In genomic region chr16:50309527-50310307, GRCh38 we compare ENCODE assay signal across 1 cellular context.
TF ChIP-seq lines count a peak whose summit lies in the region.

No MANE protein-coding gene starts in this region.

TF ChIP-seq in HepG2, 621 proteins besides CTCF, POLR2A, EP300 and RAD21 (continued from another document and continues in another):
- TF ChIP-seq ZBTB40 (IDR thresholded peaks at IDR 0.05) (no peak), ZBTB40 (CRISPR knock-in tag; IDR thresholded peaks at IDR 0.05) (0 out of 2 replicates have a peak, but pooled peaks have one; percentile 49), ZNF550 (CRISPR knock-in tag; IDR thresholded peaks at IDR 0.05; ENCODE audit: borderline replicate concordance) (no peak), ZNF331 (CRISPR knock-in tag; IDR thresholded peaks at IDR 0.05) (peak; percentile 22; the same call in 1 of the 2 replicates), PHF5A (CRISPR knock-in tag; IDR thresholded peaks at IDR 0.05; ENCODE audit: low read depth, unreplicated experiment) (no peak), HIC2 (CRISPR knock-in tag; IDR thresholded peaks at IDR 0.05; ENCODE audit: low read depth) (peak; percentile 6; the same call in 1 of the 2 replicates), TARDBP (CRISPR knock-in tag; IDR thresholded peaks at IDR 0.05) (0 out of 2 replicates have a peak, but pooled peaks have one; percentile 8), HDAC2 (CRISPR knock-in tag; IDR thresholded peaks at IDR 0.05) (peak; percentile 44; the same call in 1 of the 2 replicates), HMG20B (CRISPR knock-in tag; conservative IDR thresholded peaks at IDR 0.05) (0 out of 2 replicates have a peak, but pooled peaks have one; percentile 17), TSC22D2 (CRISPR knock-in tag; IDR thresholded peaks at IDR 0.05; ENCODE audit: borderline replicate concordance) (no peak), ZNF652 (CRISPR knock-in tag; IDR thresholded peaks at IDR 0.05; ENCODE audit: borderline replicate concordance, low read depth) (no peak), ZNF234 (CRISPR knock-in tag; conservative IDR thresholded peaks at IDR 0.05) (no peak), YY1 (IDR thresholded peaks at IDR 0.05; ENCODE audit: insufficient read depth, insufficient replicate concordance, low read depth, low read length) (no peak), ZNF605 (CRISPR knock-in tag; IDR thresholded peaks at IDR 0.05) (peak; percentile 46; the same call in 1 of the 2 replicates), DZIP1 (CRISPR knock-in tag; IDR thresholded peaks at IDR 0.05) (0 out of 2 replicates have a peak, but pooled peaks have one; percentile 68), PHF20 (CRISPR knock-in tag; IDR thresholded peaks at IDR 0.05) (no peak), TFDP1 (CRISPR knock-in tag; IDR thresholded peaks at IDR 0.05; ENCODE audit: borderline replicate concordance) (no peak), ZNF317 (CRISPR knock-in tag; IDR thresholded peaks at IDR 0.05) (peak; percentile 79; the same call in 1 of the 2 replicates), MTERF4 (CRISPR knock-in tag; IDR thresholded peaks at IDR 0.05) (0 out of 2 replicates have a peak, but pooled peaks have one; percentile 39), REXO4 (CRISPR knock-in tag; IDR thresholded peaks at IDR 0.05; ENCODE audit: borderline replicate concordance) (no peak), BCL6 (CRISPR knock-in tag; IDR thresholded peaks at IDR 0.05) (0 out of 2 replicates have a peak, but pooled peaks have one; percentile 51), HOXA3 (CRISPR knock-in tag; IDR thresholded peaks at IDR 0.05) (peak; percentile 45; the same call in 1 of the 2 replicates), THAP9 (CRISPR knock-in tag; IDR thresholded peaks at IDR 0.05; ENCODE audit: borderline replicate concordance) (peak; percentile 56; the same call in 1 of the 2 replicates), ESRRA (CRISPR knock-in tag; IDR thresholded peaks at IDR 0.05; ENCODE audit: low read depth) (peak; percentile 56; the same call in 1 of the 2 replicates), FOXP4 (CRISPR knock-in tag; IDR thresholded peaks at IDR 0.05) (no peak), NR2F1 (CRISPR knock-in tag; IDR thresholded peaks at IDR 0.05) (peak; percentile 83 to 91)
